Comparison of ENCODE assay signal across 16 cellular contexts in the genomic region with DNA sequence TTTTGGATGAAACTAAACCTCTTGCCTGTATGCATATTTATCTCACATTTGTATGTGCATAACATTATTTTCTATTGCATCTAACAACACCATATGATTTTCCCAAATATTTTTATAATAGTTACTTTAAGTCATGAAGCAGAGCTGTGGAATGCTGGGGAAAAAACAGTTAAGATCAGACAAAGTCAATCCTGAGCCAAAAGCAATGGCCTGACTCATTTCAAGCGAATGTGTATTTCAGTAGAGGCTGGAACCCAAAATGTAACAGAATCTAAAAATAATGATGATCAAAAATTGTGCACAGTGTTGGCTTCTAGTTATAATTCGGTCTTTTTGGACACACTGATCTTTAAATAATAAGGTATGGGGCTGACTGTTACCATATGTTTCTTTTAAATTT.
DNase-seq lines count a peak whose midpoint lies in the region; TF ChIP-seq lines count a peak whose summit lies in the region.
"Had no signal": no experiment of that assay in that cellular context is flagged by ENCODE, and none has a peak within 500 bp of the region (broad histone marks: within the 10 kb centered on the region; RNA-seq: fewer than 3 reads in every experiment).

No MANE protein-coding gene starts in this region.

- WGBS in GM23248 (ENCODE audit: low coverage in 1 of 2, low lambda C conversion rate in 2 of 2, missing lambda C conversion rate in 2 of 2), 2 experiments, result 1 to 2% methylated on average over 2 of the region's 2 CpGs
- 81 to 100% methylated on average over 1 to 2 of the region's 2 CpGs for WGBS in endodermal cell (ENCODE audit: insufficient coverage in 1 of 2, insufficient read length in 1 of 2), 2 experiments

- H3K27ac ChIP-seq in GM23248 (peak overlapping the region; percentile 58), tibial artery (peak overlapping the region; percentile 65 to 78), endodermal cell (ENCODE audit: low read depth, low read length) (no peak overlapping the region)
- H3K27ac ChIP-seq: colonic mucosa had no signal

- no peaks in the 10 kb centered on the region for H4K20me1 ChIP-seq in GM23248 (ENCODE audit: insufficient read depth)

- H3K36me3 Mint-ChIP-seq in endodermal cell (ENCODE audit: low read depth), result no peaks in the 10 kb centered on the region
- H3K36me3 Mint-ChIP-seq: activated naive CD8-positive, alpha-beta T cell; naive B cell had no signal

- no peaks in the 10 kb centered on the region for H3K9me3 Mint-ChIP-seq in endodermal cell

- H3K4me1 ChIP-seq in GM23248 (ENCODE audit: insufficient read depth), result no peaks in the 10 kb centered on the region
- H3K4me1 ChIP-seq in adipocyte (ENCODE audit: control insufficient read depth, insufficient read depth, low read length), result peaks cover 21% of the 10 kb centered on the region
- H3K4me1 ChIP-seq in tibial artery, result peaks cover 0 to 49% (median 11%) of the 10 kb centered on the region in 4 donors
- no peaks in the 10 kb centered on the region for H3K4me1 ChIP-seq in endodermal cell (ENCODE audit: control insufficient read depth, insufficient read depth, low read length)
- H3K4me1 ChIP-seq: colonic mucosa had no signal

- no peaks in the 10 kb centered on the region for H3F3A ChIP-seq in GM23248 (ENCODE audit: insufficient read depth)

- no peaks in the 10 kb centered on the region for H3K9me3 ChIP-seq in GM23248 (ENCODE audit: low read depth)
- H3K9me3 ChIP-seq in adipocyte (ENCODE audit: control insufficient read depth, low read length), result peaks cover 10% of the 10 kb centered on the region
- H3K9me3 ChIP-seq in tibial artery, result no peaks in the 10 kb centered on the region
- H3K9me3 ChIP-seq in endodermal cell (ENCODE audit: control insufficient read depth, low read length), result no peaks in the 10 kb centered on the region
- H3K9me3 ChIP-seq: colonic mucosa had no signal

- no peaks in the 10 kb centered on the region for H3K27me3 Mint-ChIP-seq in endodermal cell (ENCODE audit: insufficient read depth)
- H3K27me3 Mint-ChIP-seq: activated naive CD8-positive, alpha-beta T cell; naive B cell; T-helper 17 cell had no signal

- H3K9ac ChIP-seq in GM23248 (no peak overlapping the region), adipocyte (ENCODE audit: low read length) (peak overlapping the region; percentile 83), endodermal cell (ENCODE audit: extremely low read depth, low read length, poor library complexity, severe bottlenecking) (no peak overlapping the region)

- TF ChIP-seq CTCF in tibial artery (IDR thresholded peaks at IDR 0.05) (no peak), endodermal cell (conservative IDR thresholded peaks at IDR 0.05) (no peak)

- H3K79me2 ChIP-seq in GM23248 (ENCODE audit: insufficient read depth), result no peaks in the 10 kb centered on the region

- no peaks in the 10 kb centered on the region for H3K9me2 ChIP-seq in GM23248 (ENCODE audit: insufficient read depth)

- no peak overlapping the region for H2AFZ ChIP-seq in GM23248

- DNase-seq in GM23248, result peak; percentile 25
- peak; percentile 89 for DNase-seq in adipocyte (ENCODE audit: low read depth)
- DNase-seq in fibroblast of peridontal ligament (ENCODE audit: extremely low read depth), result peak; percentile 93
- DNase-seq in tibial artery, result no peak
- DNase-seq in NCI-H2227 treated with DMSO at 0.1 percent for 48 hours (lab: John Stamatoyannopoulos, UW), result no peak
- no peak for DNase-seq in posterior cingulate gyrus
- DNase-seq in NCI-H146 (lab: John Stamatoyannopoulos, UW), result no peak
- DNase-seq in endodermal cell, result no peak
- DNase-seq: activated CD8-positive, alpha-beta memory T cell treated with anti-CD3 and anti-CD28 coated beads, Interleukin-2, amount 50 U/mL, for 48 hours; colonic mucosa; MM.1S; naive B cell; NCI-H2029 treated with DMSO at 0.1 percent for 48 hours; RPMI8226; T-helper 17 cell had no signal

- H3K36me3 ChIP-seq in GM23248 (ENCODE audit: low read depth) (no peaks in the 10 kb centered on the region), adipocyte (ENCODE audit: control insufficient read depth, insufficient read depth, low read length, severe bottlenecking) (no peaks in the 10 kb centered on the region), tibial artery (no peaks in the 10 kb centered on the region), endodermal cell (ENCODE audit: control insufficient read depth, insufficient read depth, low read length) (no peaks in the 10 kb centered on the region)
- H3K36me3 ChIP-seq: colonic mucosa had no signal

- in situ Hi-C loops in GM23248 (cut with MboI), result no loop called here

- H3K4me3 ChIP-seq in GM23248, result no peak overlapping the region
- H3K4me3 ChIP-seq in adipocyte (ENCODE audit: low read length), result peak overlapping the region; percentile 68
- H3K4me3 ChIP-seq in tibial artery, result no peak overlapping the region
- no peak overlapping the region for H3K4me3 ChIP-seq in endodermal cell (ENCODE audit: low read length)
- H3K4me3 ChIP-seq: colonic mucosa had no signal

- H3K27me3 ChIP-seq in GM23248 (replicated peaks; ENCODE audit: insufficient read depth) (no peaks in the 10 kb centered on the region), adipocyte (replicated peaks; ENCODE audit: control insufficient read depth, insufficient read depth, low read length) (no peaks in the 10 kb centered on the region), tibial artery (no peaks in the 10 kb centered on the region), endodermal cell (ENCODE audit: control insufficient read depth, insufficient read depth, low read length, poor library complexity, severe bottlenecking) (no peaks in the 10 kb centered on the region)
- H3K27me3 ChIP-seq: colonic mucosa had no signal

- intact Hi-C loops in tibial artery (cut with DNase I; ENCODE audit: low total_unique reads) (no loop called here), posterior cingulate gyrus (cut with DNase I) (no loop called here)

- H3K4me2 ChIP-seq in GM23248 (ENCODE audit: unreplicated experiment), result no peak overlapping the region

- no peak overlapping the region for H3K4me3 Mint-ChIP-seq in endodermal cell
- H3K4me3 Mint-ChIP-seq: activated naive CD8-positive, alpha-beta T cell; naive B cell; T-helper 17 cell had no signal

- no peak overlapping the region for H3K27ac Mint-ChIP-seq in endodermal cell
- H3K27ac Mint-ChIP-seq: activated naive CD8-positive, alpha-beta T cell; naive B cell; T-helper 17 cell had no signal

- no peaks in the 10 kb centered on the region for H3K4me1 Mint-ChIP-seq in endodermal cell
- H3K4me1 Mint-ChIP-seq: naive B cell, T-helper 17 cell had no signal

Comparison
In these comparisons a context has a peak if more than half of its experiments do, and no peak if none do; other contexts are left out.
1. DNase-seq: peak in GM23248 (single experiment), adipocyte (single experiment) and fibroblast of peridontal ligament (single experiment); none in tibial artery (0 of 2), NCI-H2227 treated with DMSO at 0.1 percent for 48 hours (single experiment), posterior cingulate gyrus (0 of 10), NCI-H146 (single experiment) and endodermal cell (single experiment).